In the genomic region with DNA sequence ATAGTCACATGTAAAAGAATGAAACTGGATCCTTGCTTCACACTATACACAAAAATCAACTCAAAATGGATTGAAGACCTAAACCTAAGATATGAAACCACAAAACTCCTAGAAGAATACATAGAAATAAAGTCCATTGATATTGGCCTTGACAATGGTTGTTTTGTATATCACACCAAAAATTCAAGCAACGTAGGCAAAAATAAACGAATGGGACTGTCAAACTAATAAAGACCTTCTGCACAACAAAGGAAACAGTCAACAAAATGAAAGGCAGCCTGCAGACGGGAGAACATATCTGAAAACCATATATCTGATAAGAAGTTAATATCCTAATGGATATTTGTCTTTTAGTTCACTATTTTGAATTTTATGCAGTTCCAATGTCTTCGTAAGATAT, we compare ENCODE assay signal across 31 cellular contexts.
DNase-seq lines count a peak whose midpoint lies in the region; ATAC-seq, FAIRE-seq and TF ChIP-seq lines count a peak whose summit lies in the region.
"Had no signal": no experiment of that assay in that cellular context is flagged by ENCODE, and none has a peak within 500 bp of the region (broad histone marks: within the 10 kb centered on the region; RNA-seq: fewer than 3 reads in every experiment).

No MANE protein-coding gene starts in this region.

- TF ChIP-seq CTCF in HepG2 (CRISPR knock-in tag; IDR thresholded peaks at IDR 0.05), result no peak
- TF ChIP-seq CTCF in right lobe of liver (IDR thresholded peaks at IDR 0.05), result no peak
- TF ChIP-seq CTCF in K562 (IDR thresholded peaks at IDR 0.05 in 2 of 3, conservative IDR thresholded peaks at IDR 0.05 in 1 of 3; ENCODE audit: insufficient read depth in 2 of 3, low read depth in 1 of 3, low read length in 3 of 3), result no peak
- no peak for TF ChIP-seq CTCF in SK-N-SH (IDR thresholded peaks at IDR 0.05)

- H3K36me3 ChIP-seq in HepG2 (replicated peaks in 1 of 2; ENCODE audit: control insufficient read depth in 1 of 2, insufficient read depth in 2 of 2, low read length in 2 of 2) (no peaks in the 10 kb centered on the region), right lobe of liver (no peaks in the 10 kb centered on the region), K562 (ENCODE audit: control insufficient read depth, insufficient read depth, low read length) (no peaks in the 10 kb centered on the region), SK-N-SH (replicated peaks in 1 of 2; ENCODE audit: control insufficient read depth in 1 of 2, insufficient read depth in 2 of 2, low read length in 1 of 2) (no peaks in the 10 kb centered on the region)
- H3K36me3 ChIP-seq: BE2C; BLaER1; BLaER1 treated with 17β-estradiol and CSF1 and Interleukin-3, amounts not matched to agents 10 nM and 100 nM had no signal

- no peaks in the 10 kb centered on the region for H3F3A ChIP-seq in SK-N-SH (replicated peaks; ENCODE audit: insufficient read depth)

- no TSS peak for BruUV-seq in HepG2 (replicated peaks; lab: Mats Ljungman, UMichigan)
- no TSS peak for BruUV-seq in K562 (replicated peaks; lab: Mats Ljungman, UMichigan)

- no peaks in the 10 kb centered on the region for H3K4me1 ChIP-seq in HepG2 (ENCODE audit: insufficient read depth, low read length)
- no peaks in the 10 kb centered on the region for H3K4me1 ChIP-seq in right lobe of liver
- H3K4me1 ChIP-seq in K562 (replicated peaks in 1 of 2; ENCODE audit: control insufficient read depth in 2 of 2, insufficient read depth in 2 of 2, low read length in 2 of 2), result no peaks in the 10 kb centered on the region
- no peaks in the 10 kb centered on the region for H3K4me1 ChIP-seq in SK-N-SH (ENCODE audit: control insufficient read depth in 1 of 2, insufficient read depth in 2 of 2, low read depth in 1 of 2, low read length in 1 of 2)
- H3K4me1 ChIP-seq: A549; BLaER1; BLaER1 treated with 17β-estradiol and CSF1 and Interleukin-3, amounts not matched to agents 10 nM and 100 nM; Caco-2 had no signal

- no peak for TF ChIP-seq RAD21 in HepG2 (CRISPR knock-in tag; IDR thresholded peaks at IDR 0.05)
- no peak for TF ChIP-seq RAD21 in K562 (CRISPR knock-in tag; conservative IDR thresholded peaks at IDR 0.05 in 1 of 2, IDR thresholded peaks at IDR 0.05 in 1 of 2)
- TF ChIP-seq RAD21 in SK-N-SH (IDR thresholded peaks at IDR 0.05; ENCODE audit: low read length), result no peak

- POLR2A ChIA-PET in HepG2 (lab: Yijun Ruan, JAX) (no interaction called here), K562 (lab: Yijun Ruan, JAX) (no interaction called here), SK-N-SH (lab: Yijun Ruan, JAX) (no interaction called here)

- no peak for ATAC-seq in HepG2
- ATAC-seq in right lobe of liver, result no peak
- ATAC-seq in K562, result no peak
- ATAC-seq: A549; CD8-positive, alpha-beta T cell had no signal

- no peaks in the 10 kb centered on the region for H3K9me2 ChIP-seq in SK-N-SH

- in situ Hi-C loops in HepG2 (cut with HindIII; ENCODE audit: extremely low pct_ligation_motif_present, low pct_unique_long_range_greater_than_20kb) (no loop called here), K562 (cut with MboI) (no loop called here)

- no peaks in the 10 kb centered on the region for H3K9me1 ChIP-seq in K562 (ENCODE audit: control insufficient read depth, insufficient read depth, low read length)

- FAIRE-seq in HepG2 (lab: Jason Lieb, UNC), result no peak
- no peak for FAIRE-seq in K562 (lab: Jason Lieb, UNC)
- FAIRE-seq: A204.1, A549, D721Med had no signal

- TF ChIP-seq POLR2A in HepG2 (IDR thresholded peaks at IDR 0.05; ENCODE audit: insufficient read depth in 1 of 2, low read depth in 2 of 2, low read length in 2 of 2) (no peak), right lobe of liver (IDR thresholded peaks at IDR 0.05) (no peak), K562 (conservative IDR thresholded peaks at IDR 0.05) (no peak)

- H3K9me3 ChIP-seq in HepG2 (ENCODE audit: low read length) (peaks cover 13% of the 10 kb centered on the region; the same call in 1 of the 2 replicates), right lobe of liver (no peaks in the 10 kb centered on the region), K562 (replicated peaks; ENCODE audit: control insufficient read depth, insufficient read depth, low read depth, low read length) (no peaks in the 10 kb centered on the region), SK-N-SH (0 out of 2 replicates have a peak, but pooled peaks cover 5% of the 10 kb centered on the region)
- H3K9me3 ChIP-seq: A549; BLaER1; BLaER1 treated with 17β-estradiol and CSF1 and Interleukin-3, amounts not matched to agents 10 nM and 100 nM had no signal

- CTCF ChIA-PET in HepG2 (lab: Yijun Ruan, JAX; ENCODE audit: low intra/inter-chr PET ratio, low total read pairs), result no interaction called here
- CTCF ChIA-PET in K562 (lab: Yijun Ruan, JAX; ENCODE audit: low intra/inter-chr PET ratio), result no interaction called here
- CTCF ChIA-PET in SK-N-SH (lab: Yijun Ruan, JAX), result no interaction called here

- intact Hi-C loops in HepG2 (cut with micrococcal nuclease; ENCODE audit: unreplicated experiment), result no loop called here
- intact Hi-C loops in right lobe of liver (cut with DNase I), result no loop called here
- intact Hi-C loops in K562 (cut with micrococcal nuclease), result no loop called here

- H3K9ac ChIP-seq in HepG2 (ENCODE audit: insufficient read depth, low read depth, low read length) (no peak overlapping the region), K562 (ENCODE audit: insufficient read depth in 1 of 2, low read depth in 2 of 2, low read length in 2 of 2) (no peak overlapping the region), SK-N-SH (no peak overlapping the region)
- H3K9ac ChIP-seq: BLaER1; BLaER1 treated with 17β-estradiol and CSF1 and Interleukin-3, amounts not matched to agents 10 nM and 100 nM had no signal

- H3K27ac ChIP-seq in HepG2 (ENCODE audit: extremely low read length, insufficient read depth, low read length) (no peak overlapping the region), right lobe of liver (no peak overlapping the region), K562 (ENCODE audit: extremely low read depth, low read depth, low read length) (no peak overlapping the region), SK-N-SH (ENCODE audit: low read depth in 2 of 2, low read length in 1 of 2) (no peak overlapping the region)
- H3K27ac ChIP-seq: 22Rv1; A549; BLaER1; BLaER1 treated with 17β-estradiol and CSF1 and Interleukin-3, amounts not matched to agents 10 nM and 100 nM; C4-2B had no signal

- H3K4me3 ChIP-seq in HepG2 (replicated peaks in 1 of 3; ENCODE audit: insufficient read depth in 1 of 3, low read depth in 2 of 3, low read length in 3 of 3) (no peak overlapping the region), right lobe of liver (no peak overlapping the region), K562 (no peak overlapping the region), SK-N-SH (ENCODE audit: low read depth in 2 of 2, low read length in 1 of 2) (no peak overlapping the region)
- H3K4me3 ChIP-seq: A549; BLaER1; BLaER1 treated with 17β-estradiol and CSF1 and Interleukin-3, amounts not matched to agents 10 nM and 100 nM had no signal

- 7% methylated on average over 4 of the region's 4 CpGs for WGBS in HepG2 (ENCODE audit: low lambda C conversion rate)
- 57% methylated on average over 4 of the region's 4 CpGs for WGBS in right lobe of liver (ENCODE audit: insufficient coverage, low coverage, low lambda C conversion rate, missing lambda C conversion rate)
- WGBS in K562 (ENCODE audit: insufficient coverage, low coverage, missing lambda C conversion rate), result 10% methylated on average over 4 of the region's 4 CpGs
- WGBS in SK-N-SH (ENCODE audit: low lambda C conversion rate), result 26% methylated on average over 4 of the region's 4 CpGs

- no peak overlapping the region for H2AFZ ChIP-seq in HepG2 (ENCODE audit: low read length)
- no peak overlapping the region for H2AFZ ChIP-seq in K562 (ENCODE audit: low read depth, low read length)
- H2AFZ ChIP-seq in SK-N-SH (ENCODE audit: low read depth), result no peak overlapping the region

- H3K27me3 ChIP-seq in HepG2 (ENCODE audit: control insufficient read depth in 1 of 2, insufficient read depth in 2 of 2, low read length in 2 of 2) (no peaks in the 10 kb centered on the region), right lobe of liver (no peaks in the 10 kb centered on the region), K562 (ENCODE audit: control insufficient read depth in 2 of 2, insufficient read depth in 2 of 2, low read length in 2 of 2) (no peaks in the 10 kb centered on the region), SK-N-SH (ENCODE audit: insufficient read depth) (no peaks in the 10 kb centered on the region)
- H3K27me3 ChIP-seq: BE2C; BLaER1; BLaER1 treated with 17β-estradiol and CSF1 and Interleukin-3, amounts not matched to agents 10 nM and 100 nM had no signal

- H3K4me2 ChIP-seq in HepG2 (ENCODE audit: low read depth, low read length), result no peak overlapping the region
- H3K4me2 ChIP-seq in K562 (ENCODE audit: insufficient read depth, low read length), result no peak overlapping the region
- no peak overlapping the region for H3K4me2 ChIP-seq in SK-N-SH
- H3K4me2 ChIP-seq: A549; BLaER1; BLaER1 treated with 17β-estradiol and CSF1 and Interleukin-3, amounts not matched to agents 10 nM and 100 nM had no signal

- H3K79me2 ChIP-seq in HepG2 (ENCODE audit: insufficient read depth, low read length), result no peaks in the 10 kb centered on the region
- no peaks in the 10 kb centered on the region for H3K79me2 ChIP-seq in K562 (ENCODE audit: control insufficient read depth, insufficient read depth, low read length)
- H3K79me2 ChIP-seq in SK-N-SH (ENCODE audit: insufficient read depth), result no peaks in the 10 kb centered on the region

- no peak for TF ChIP-seq EP300 in HepG2 (IDR thresholded peaks at IDR 0.05; ENCODE audit: low read depth in 2 of 2, low read length in 2 of 2)
- TF ChIP-seq EP300 in HepG2 (CRISPR knock-in tag; IDR thresholded peaks at IDR 0.05; ENCODE audit: borderline replicate concordance), result no peak
- no peak for TF ChIP-seq EP300 in K562 (IDR thresholded peaks at IDR 0.05; ENCODE audit: low read length)
- no peak for TF ChIP-seq EP300 in SK-N-SH (IDR thresholded peaks at IDR 0.05; ENCODE audit: borderline replicate concordance in 1 of 2, low read depth in 1 of 2, low read length in 1 of 2)

- H4K20me1 ChIP-seq in HepG2 (ENCODE audit: insufficient read depth, low read length) (no peaks in the 10 kb centered on the region), K562 (replicated peaks; ENCODE audit: control insufficient read depth, insufficient read depth, low read length) (no peaks in the 10 kb centered on the region), SK-N-SH (ENCODE audit: insufficient read depth) (no peaks in the 10 kb centered on the region)
- H4K20me1 ChIP-seq: BLaER1; BLaER1 treated with 17β-estradiol and CSF1 and Interleukin-3, amounts not matched to agents 10 nM and 100 nM had no signal

- no peak for DNase-seq in HepG2 (ENCODE audit: low spot score)
- no peak for DNase-seq in right lobe of liver
- DNase-seq in K562 (ENCODE audit: extremely low read depth in 1 of 4, low spot score in 3 of 4), result no peak
- DNase-seq in SK-N-SH, result no peak
- DNase-seq: 8988T; ACHN; AML-193; BE2C; C1 segment of cervical spinal cord; Caco-2; Calu3; CD4-positive, alpha-beta memory T cell; CD4-positive, alpha-beta T cell; CD4-positive, CD25-positive, alpha-beta regulatory T cell; CD8-positive, alpha-beta memory T cell; CD8-positive, alpha-beta T cell; COR-L47; DMS 273 treated with DMSO at 0.1 percent for 48 hours; DMS153; DMS53; DMS79; DMS79 treated with DMSO at 0.1 percent for 48 hours; DND-41; EL had no signal
